In the genomic region with DNA sequence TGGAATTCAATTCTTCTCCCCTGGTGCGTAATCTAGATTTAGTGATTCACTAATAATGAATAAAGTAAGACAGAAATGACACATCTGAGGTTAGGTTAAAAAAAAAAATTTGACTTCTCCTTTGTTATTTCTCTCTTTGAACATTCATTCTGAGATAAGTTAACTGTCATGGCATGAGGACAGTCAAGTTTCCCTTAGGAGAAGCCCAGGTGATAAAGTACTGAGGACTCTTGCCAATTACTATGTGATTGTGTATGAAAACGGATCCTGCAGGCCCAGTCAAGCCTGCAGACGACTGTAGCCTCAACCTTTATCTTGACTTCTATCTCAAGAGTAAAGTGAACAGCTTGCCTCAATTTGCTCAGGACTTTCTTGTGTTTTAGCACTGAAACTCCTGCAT, we compare ENCODE assay signal across 25 cellular contexts.
"Had no signal": no experiment of that assay in that cellular context is flagged by ENCODE, and none has a peak within 500 bp of the region (broad histone marks: within the 10 kb centered on the region; RNA-seq: fewer than 3 reads in every experiment).

No MANE protein-coding gene starts in this region.

- H3K36me3 Mint-ChIP-seq: memory B cell; naive thymus-derived CD4-positive, alpha-beta T cell; stimulated activated memory B cell treated with anti-CD40 and anti-IgM and Interleukin-4, amounts not matched to agents 10 μg/mL and 1 μg/mL and 100 μg/mL, for 72 hours; type B pancreatic cell had no signal

- ATAC-seq: left colon; mucosa of descending colon; naive thymus-derived CD4-positive, alpha-beta T cell; natural killer cell treated with Interleukin-12 subunit alpha and Interleukin-12 subunit beta and Interleukin-15 and Interleukin-18, amount 100 ng/mL, for 72 hours; right lobe of liver; stimulated activated memory B cell treated with anti-CD40 and anti-IgM and Interleukin-4, amounts not matched to agents 10 μg/mL and 1 μg/mL and 100 μg/mL, for 72 hours; stimulated activated naive CD8-positive, alpha-beta T cell treated with anti-CD3 and anti-CD28 coated beads, Interleukin-15, amount 100 ng/mL, for 72 hours had no signal

- H3K27me3 ChIP-seq: ovary, right atrium auricular region, right lobe of liver, tibial nerve, uterus had no signal

- H3K36me3 ChIP-seq: left ventricle myocardium inferior, ovary, right atrium auricular region, right lobe of liver, tibial nerve, uterus had no signal

- H3K4me1 ChIP-seq: left ventricle myocardium inferior, right atrium auricular region, right lobe of liver, tibial nerve, uterus had no signal

- H3K4me1 Mint-ChIP-seq: memory B cell; naive thymus-derived CD4-positive, alpha-beta T cell; stimulated activated memory B cell treated with anti-CD40 and anti-IgM and Interleukin-4, amounts not matched to agents 10 μg/mL and 1 μg/mL and 100 μg/mL, for 72 hours; stimulated activated naive CD8-positive, alpha-beta T cell treated with anti-CD3 and anti-CD28 coated beads, Interleukin-15, amount 100 ng/mL, for 72 hours had no signal

- DNase-seq: kidney; left colon; left ventricle myocardium inferior; midbrain; mucosa of descending colon; naive thymus-derived CD4-positive, alpha-beta T cell; ovary; right lobe of liver; stimulated activated CD4-positive, alpha-beta T cell treated with anti-CD3 and anti-CD28 coated beads, Interleukin-1b, Interleukin-23, amount 100 ng/mL, for 48 hours; stimulated activated CD4-positive, alpha-beta T cell treated with anti-CD3 and anti-CD28 coated beads, Interleukin-2, amount 100 ng/mL, for 48 hours; stimulated activated CD4-positive, alpha-beta T cell treated with anti-CD3 and anti-CD28 coated beads, Interleukin-4, amount 100 ng/mL, for 4 hours; stimulated activated CD8-positive, alpha-beta memory T cell treated with anti-CD3 and anti-CD28 coated beads, Interleukin-4, amount 100 ng/mL, for 48 hours; stimulated activated naive CD4-positive, alpha-beta T cell treated with Interleukin-2 at 50 U/mL for 16 hours; stimulated activated naive CD8-positive, alpha-beta T cell treated with anti-CD3 and anti-CD28 coated beads, Interleukin-15, amount 100 ng/mL, for 72 hours; substantia nigra; uterus had no signal

- H3K4me2 ChIP-seq: smooth muscle cell had no signal

- H3K27ac Mint-ChIP-seq: memory B cell; naive thymus-derived CD4-positive, alpha-beta T cell; natural killer cell treated with Interleukin-12 subunit alpha and Interleukin-12 subunit beta and Interleukin-15 and Interleukin-18, amount 100 ng/mL, for 72 hours; progenitor cell of endocrine pancreas; stimulated activated memory B cell treated with anti-CD40 and anti-IgM and Interleukin-4, amounts not matched to agents 10 μg/mL and 1 μg/mL and 100 μg/mL, for 72 hours; stimulated activated naive CD8-positive, alpha-beta T cell treated with anti-CD3 and anti-CD28 coated beads, Interleukin-15, amount 100 ng/mL, for 72 hours; type B pancreatic cell had no signal

- H3K4me3 Mint-ChIP-seq: memory B cell; naive thymus-derived CD4-positive, alpha-beta T cell; natural killer cell treated with Interleukin-12 subunit alpha and Interleukin-12 subunit beta and Interleukin-15 and Interleukin-18, amount 100 ng/mL, for 72 hours; stimulated activated memory B cell treated with anti-CD40 and anti-IgM and Interleukin-4, amounts not matched to agents 10 μg/mL and 1 μg/mL and 100 μg/mL, for 72 hours; stimulated activated naive CD8-positive, alpha-beta T cell treated with anti-CD3 and anti-CD28 coated beads, Interleukin-15, amount 100 ng/mL, for 72 hours; type B pancreatic cell had no signal

- H3K27ac ChIP-seq: left ventricle myocardium inferior, ovary, right atrium auricular region, right lobe of liver, tibial nerve, uterus had no signal

- H3K27me3 Mint-ChIP-seq: memory B cell; naive thymus-derived CD4-positive, alpha-beta T cell; natural killer cell treated with Interleukin-12 subunit alpha and Interleukin-12 subunit beta and Interleukin-15 and Interleukin-18, amount 100 ng/mL, for 72 hours; progenitor cell of endocrine pancreas; stimulated activated memory B cell treated with anti-CD40 and anti-IgM and Interleukin-4, amounts not matched to agents 10 μg/mL and 1 μg/mL and 100 μg/mL, for 72 hours; stimulated activated naive CD8-positive, alpha-beta T cell treated with anti-CD3 and anti-CD28 coated beads, Interleukin-15, amount 100 ng/mL, for 72 hours; type B pancreatic cell had no signal

- H3K9me3 ChIP-seq: mucosa of descending colon, ovary, uterus had no signal

- H3K4me3 ChIP-seq: left ventricle myocardium inferior, lung, mucosa of descending colon, ovary, right atrium auricular region, right lobe of liver, smooth muscle cell, tibial nerve, uterus had no signal
